ENCODE assay signal across 7 cellular contexts in the genomic region with DNA sequence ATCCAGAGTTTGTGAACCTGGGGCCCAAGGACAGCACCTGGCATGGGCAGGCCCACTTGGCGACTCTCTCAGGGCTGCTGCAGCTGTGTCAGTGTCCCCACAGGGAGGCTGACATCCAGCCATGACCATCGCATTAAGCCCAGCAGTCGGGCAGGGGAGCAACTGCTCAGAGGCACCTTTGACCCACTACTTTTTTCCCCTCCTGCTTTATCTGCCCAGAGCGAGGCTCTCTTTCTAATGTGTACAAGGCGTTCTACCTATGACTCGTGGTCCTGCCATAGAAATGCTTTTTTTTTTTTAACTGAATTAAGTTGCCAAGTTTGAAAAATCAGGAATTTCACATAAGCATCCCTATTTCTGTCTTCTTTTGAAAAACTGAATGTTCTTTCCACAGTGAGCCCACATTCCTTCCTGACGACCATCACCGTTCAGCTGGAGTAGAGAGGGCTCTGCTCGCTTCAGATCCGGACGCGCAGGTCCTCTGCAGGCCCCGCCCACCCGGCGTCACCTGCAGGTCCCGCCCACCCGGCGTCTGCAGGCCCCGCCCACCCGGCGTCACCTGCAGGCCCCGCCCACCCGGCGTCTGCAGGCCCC. TPM values are rescaled to one million over a fixed set of nuclear protein-coding genes. Genes with fewer than 3 reads are reported as not detected.
DNase-seq lines count a peak whose midpoint lies in the region; ATAC-seq and TF ChIP-seq lines count a peak whose summit lies in the region.

No MANE protein-coding gene starts in this region.

- no peak for TF ChIP-seq CTCF in GM10248 (IDR thresholded peaks at IDR 0.05; ENCODE audit: control extremely low read depth, extremely low read depth, low read depth, missing control alignments)

- no peaks in the 10 kb centered on the region for H3K27me3 ChIP-seq in Karpas-422 (ENCODE audit: low read length)

- no peaks in the 10 kb centered on the region for H3K36me3 Mint-ChIP-seq in activated CD8-positive, alpha-beta memory T cell treated with anti-CD3 and anti-CD28 coated beads, Interleukin-2, amount 10 ng/mL, durations not matched to agents 7 days and 5 days

- CTCF ChIA-PET in GM10248 (lab: Yijun Ruan, JAX) = interaction anchor here (1.0 to 2.7 kb wide), 2 partner anchors 78 to 243 kb away, joined by 3 to 5 read pairs; no protein-coding TSS in a partner anchor
- CTCF ChIA-PET in activated CD8-positive, alpha-beta memory T cell treated with anti-CD3 and anti-CD28 coated beads, Interleukin-2, amount 10 ng/mL, durations not matched to agents 7 days and 5 days (lab: Charles Lee) = no interaction called here

- H3K36me3 ChIP-seq in Karpas-422 (ENCODE audit: insufficient read depth, low read length) = no peaks in the 10 kb centered on the region

- H3K9me3 ChIP-seq in Karpas-422 (ENCODE audit: low read length) = no peaks in the 10 kb centered on the region

- no peak overlapping the region for H3K4me2 ChIP-seq in Karpas-422 (ENCODE audit: low read depth, low read length, poor library complexity, severe bottlenecking)

- no peaks in the 10 kb centered on the region for H3K4me1 ChIP-seq in Karpas-422 (ENCODE audit: low read length)

- H2AFZ ChIP-seq in Karpas-422 (ENCODE audit: low read length) = no peak overlapping the region

- POLR2A ChIA-PET in GM10248 (lab: Yijun Ruan, JAX) = no interaction called here

- H3K9ac ChIP-seq in Karpas-422 (ENCODE audit: low read length) = no peak overlapping the region

- DNase-seq in GM10248 (ENCODE audit: extremely low spot score) = peak; percentile 58
- DNase-seq in Karpas-422 = peak; percentile 74
- no peak for DNase-seq in activated CD8-positive, alpha-beta memory T cell treated with anti-CD3 and anti-CD28 coated beads, Interleukin-2, amount 10 ng/mL, durations not matched to agents 7 days and 5 days
- DNase-seq in kidney tubule cell (ENCODE audit: low spot score) = peak; percentile 76
- DNase-seq in T1000 (lab: John Stamatoyannopoulos, UW) = no peak
- DNase-seq in H4 (ENCODE audit: low spot score) = no peak

- no peak overlapping the region for H3K27ac Mint-ChIP-seq in activated CD8-positive, alpha-beta memory T cell treated with anti-CD3 and anti-CD28 coated beads, Interleukin-2, amount 10 ng/mL, durations not matched to agents 7 days and 5 days

- H3K4me3 Mint-ChIP-seq in activated CD8-positive, alpha-beta memory T cell treated with anti-CD3 and anti-CD28 coated beads, Interleukin-2, amount 10 ng/mL, durations not matched to agents 7 days and 5 days = no peak overlapping the region

- no peaks in the 10 kb centered on the region for H3K9me3 Mint-ChIP-seq in activated CD8-positive, alpha-beta memory T cell treated with anti-CD3 and anti-CD28 coated beads, Interleukin-2, amount 10 ng/mL, durations not matched to agents 7 days and 5 days (ENCODE audit: low read depth)

- no peaks in the 10 kb centered on the region for H3K9me2 ChIP-seq in Karpas-422 (replicated peaks; ENCODE audit: insufficient read depth, low read length)

- H3K27me3 Mint-ChIP-seq in activated CD8-positive, alpha-beta memory T cell treated with anti-CD3 and anti-CD28 coated beads, Interleukin-2, amount 10 ng/mL, durations not matched to agents 7 days and 5 days = peaks cover 41% of the 10 kb centered on the region

- ATAC-seq in GM21381 (IDR thresholded peaks at IDR 0.05; ENCODE audit: unreplicated experiment) = peak; percentile 66
- peak; percentile 72 for ATAC-seq in activated CD8-positive, alpha-beta memory T cell treated with anti-CD3 and anti-CD28 coated beads, Interleukin-2, amount 10 ng/mL, durations not matched to agents 7 days and 5 days

- peaks cover 8% of the 10 kb centered on the region for H3K4me1 Mint-ChIP-seq in activated CD8-positive, alpha-beta memory T cell treated with anti-CD3 and anti-CD28 coated beads, Interleukin-2, amount 10 ng/mL, durations not matched to agents 7 days and 5 days

- no peak overlapping the region for H3K4me3 ChIP-seq in Karpas-422 (ENCODE audit: low read length)

- no peak overlapping the region for H3K27ac ChIP-seq in Karpas-422 (ENCODE audit: low read length)

- H4K20me1 ChIP-seq in Karpas-422 (ENCODE audit: insufficient read depth, low read depth, low read length) = no peaks in the 10 kb centered on the region

- H3K79me2 ChIP-seq in Karpas-422 (ENCODE audit: low read length) = no peaks in the 10 kb centered on the region

RNA-seq across cellular contexts. Expression of a gene that starts 0.4 kb away (rescaled TPM):
- not detected in 2 replicates for total RNA-seq in Karpas-422 (2014; rRNA removed; shearing (Covaris generic); ENCODE audit: low replicate concordance)
- total RNA-seq in activated CD8-positive, alpha-beta memory T cell treated with anti-CD3 and anti-CD28 coated beads, Interleukin-2, amount 10 ng/mL, durations not matched to agents 7 days and 5 days = not detected
- 0.18 and 0.50 TPM in 2 replicates for total RNA-seq in H4 (2014; rRNA removed; shearing (Covaris generic))

RNA-seq across cellular contexts. Expression of a gene that starts 16.2 kb away (rescaled TPM):
- total RNA-seq in Karpas-422 (2014; rRNA removed; shearing (Covaris generic); ENCODE audit: low replicate concordance) = not detected in 2 replicates
- not detected for total RNA-seq in activated CD8-positive, alpha-beta memory T cell treated with anti-CD3 and anti-CD28 coated beads, Interleukin-2, amount 10 ng/mL, durations not matched to agents 7 days and 5 days
- not detected in 2 replicates for total RNA-seq in H4 (2014; rRNA removed; shearing (Covaris generic))

Comparison
In these comparisons a context has a peak if more than half of its experiments do, and no peak if none do; other contexts are left out.
1. DNase-seq: peak in GM10248 (single experiment), Karpas-422 (single experiment) and kidney tubule cell (single experiment); none in activated CD8-positive, alpha-beta memory T cell treated with anti-CD3 and anti-CD28 coated beads, Interleukin-2, amount 10 ng/mL, durations not matched to agents 7 days and 5 days (single experiment), T1000 (single experiment) and H4 (single experiment).